In genomic region chr1:200668514-200669313, GRCh38 we compare ENCODE assay signal across 8 cellular contexts. TPM values are rescaled to one million over a fixed set of nuclear protein-coding genes. Genes with fewer than 3 reads are reported as not detected.
DNase-seq lines count a peak whose midpoint lies in the region; ATAC-seq and TF ChIP-seq lines count a peak whose summit lies in the region.

No MANE protein-coding gene starts in this region.

- H3K4ac ChIP-seq in trophoblast cell (ENCODE audit: low read depth, low read length), result no peak overlapping the region

- H2BK5ac ChIP-seq in trophoblast cell (ENCODE audit: low read depth, low read length, poor library complexity), result peak overlapping the region; percentile 56

- CTCF ChIA-PET in PC-9 (lab: Charles Lee), result interaction anchor here (1.5 kb wide), 1 partner anchor 46 kb away, joined by 6 read pairs; no protein-coding TSS in a partner anchor

- H4K8ac ChIP-seq in trophoblast cell (ENCODE audit: low read depth, low read length), result no peak overlapping the region

- peaks cover 16% of the 10 kb centered on the region for H3F3A ChIP-seq in PC-9 (ENCODE audit: insufficient read depth, low read depth)

- H3K4me1 ChIP-seq in PC-9 (replicated peaks; ENCODE audit: insufficient read depth) (peaks cover 23% of the 10 kb centered on the region), trophoblast cell (ENCODE audit: control insufficient read depth in 1 of 2, insufficient read depth in 2 of 2, low read length in 2 of 2) (no peaks in the 10 kb centered on the region)

- no peak overlapping the region for H3K23ac ChIP-seq in trophoblast cell (ENCODE audit: low read length)

- H3K79me2 ChIP-seq in PC-9 (ENCODE audit: low read depth) (peaks cover 52% of the 10 kb centered on the region), trophoblast cell (ENCODE audit: control insufficient read depth, insufficient read depth, low read length, poor library complexity) (peaks cover 9% of the 10 kb centered on the region)

- H3K79me1 ChIP-seq in trophoblast cell (ENCODE audit: low read length), result peaks cover 9% of the 10 kb centered on the region

- H3K4me2 ChIP-seq in PC-9, result peak overlapping the region; percentile 98
- H3K4me2 ChIP-seq in trophoblast cell (ENCODE audit: low read length), result peak overlapping the region; percentile 63

- intact Hi-C loops in PC-9 (cut with micrococcal nuclease; ENCODE audit: unreplicated experiment) (loop anchor here (1.0 kb wide), 3 partner anchors 27 to 135 kb away; partner anchors contain the start of gene KIF14), posterior vena cava (cut with DNase I) (no loop called here)

- no peak for TF ChIP-seq CTCF in PC-9 (conservative IDR thresholded peaks at IDR 0.05)

- H4K20me1 ChIP-seq in PC-9 (ENCODE audit: insufficient read depth), result no peaks in the 10 kb centered on the region

- no peak for ATAC-seq in HG02885 (IDR thresholded peaks at IDR 0.05; ENCODE audit: poor library complexity, unreplicated experiment)

- H2AK5ac ChIP-seq in trophoblast cell (ENCODE audit: low read length), result peak overlapping the region; percentile 69

- peaks cover 17% of the 10 kb centered on the region for H3K36me3 ChIP-seq in PC-9 (ENCODE audit: low read depth)
- peaks cover 10 to 12% of the 10 kb centered on the region in 2 experiments for H3K36me3 ChIP-seq in trophoblast cell (ENCODE audit: control insufficient read depth in 1 of 2, insufficient read depth in 2 of 2, low read length in 2 of 2)

- no peak overlapping the region for H3K14ac ChIP-seq in trophoblast cell (ENCODE audit: low read length)

- H3K9me2 ChIP-seq in PC-9 (ENCODE audit: insufficient read depth), result no peaks in the 10 kb centered on the region

- H3K18ac ChIP-seq in trophoblast cell (ENCODE audit: low read length), result no peak overlapping the region

- no peak overlapping the region for H2BK120ac ChIP-seq in trophoblast cell (ENCODE audit: insufficient read depth, low read length, poor library complexity)

- DNase-seq in ELR (ENCODE audit: low read depth) (peak; percentile 10), PC-9 (no peak), epithelial cell of prostate (ENCODE audit: low read depth, low spot score) (no peak), trophoblast cell (no peak), posterior vena cava (ENCODE audit: low spot score) (no peak), GM19238 (ENCODE audit: insufficient read length, low spot score) (no peak)
- DNase-seq in activated CD8-positive, alpha-beta memory T cell treated with anti-CD3 and anti-CD28 coated beads for 24 hours, result no peak

- no peak overlapping the region for H2BK12ac ChIP-seq in trophoblast cell (ENCODE audit: low read length)

- H3K27me3 ChIP-seq in PC-9 (ENCODE audit: insufficient read depth, low read depth) (no peaks in the 10 kb centered on the region), trophoblast cell (ENCODE audit: insufficient read depth, low read length) (no peaks in the 10 kb centered on the region)

- H4K12ac ChIP-seq in trophoblast cell (ENCODE audit: low read depth, low read length), result no peak overlapping the region

- peak overlapping the region; percentile 96 for H3K27ac ChIP-seq in PC-9
- H3K27ac ChIP-seq in epithelial cell of prostate, result peak overlapping the region; percentile 99
- peak overlapping the region; percentile 100 for H3K27ac ChIP-seq in trophoblast cell (ENCODE audit: low read depth, low read length)

- no CpG with 5 or more reads among the region's 7 CpGs for WGBS in trophoblast cell (ENCODE audit: extremely low coverage, insufficient coverage, insufficient read length)

- POLR2A ChIA-PET in PC-9 (lab: Charles Lee; ENCODE audit: unreplicated experiment), result interaction anchor here (0.6 to 2.0 kb wide), 3 partner anchors 9 to 15 kb away, joined by 3 to 20 read pairs (median 10); no protein-coding TSS in a partner anchor

- peak overlapping the region; percentile 92 for H2AFZ ChIP-seq in PC-9
- H2AFZ ChIP-seq in trophoblast cell (ENCODE audit: insufficient read depth, low read length, poor library complexity), result no peak overlapping the region

- TSS peak; percentile 73 for BruUV-seq in PC-9 (replicated peaks; lab: Mats Ljungman, UMichigan)

- no peak overlapping the region for H3K9ac ChIP-seq in trophoblast cell (ENCODE audit: low read length)

- H3K9me3 ChIP-seq in PC-9 (ENCODE audit: insufficient read depth, low read depth), result no peaks in the 10 kb centered on the region
- no peaks in the 10 kb centered on the region for H3K9me3 ChIP-seq in trophoblast cell (ENCODE audit: insufficient read depth, low read depth, low read length)

- H3K4me3 ChIP-seq in PC-9 (peak overlapping the region; percentile 75), trophoblast cell (ENCODE audit: low read depth, low read length) (no peak overlapping the region)

- H4K91ac ChIP-seq in trophoblast cell (ENCODE audit: low read depth, low read length), result no peak overlapping the region

RNA-seq across cellular contexts. Expression of gene DDX59, which starts 1.0 kb away (rescaled TPM):
- total RNA-seq in PC-9 (2021) (32.9 and 35.9 TPM in 2 replicates), posterior vena cava (10 to 100 TPM; 27.1 to 27.6 TPM)
- 20.7 and 21.7 TPM in 2 replicates for polyA plus RNA-seq in trophoblast cell (2013)

RNA-seq across cellular contexts. Expression of gene KIF14, which starts 48.2 kb away (rescaled TPM):
- 22.8 and 30.0 TPM in 2 replicates for total RNA-seq in PC-9 (2021)
- 11.4 and 12.3 TPM in 2 replicates for polyA plus RNA-seq in trophoblast cell (2013)
- total RNA-seq in posterior vena cava, result under 1 TPM; 0.14 to 0.32 TPM

Comparison
In these comparisons a context has a peak if more than half of its experiments do, and no peak if none do; other contexts are left out.
1. RNA of gene KIF14, which starts 48.2 kb away (total RNA-seq): 22.8 to 30.0 TPM in PC-9; 0.14 to 0.32 TPM in posterior vena cava; every median in the first group is over 10 times any median in the second.
2. Peak in every context shown above with its lines, with median percentiles within 50 percentile points of each other: H3K27ac ChIP-seq.